ENCODE assay signal across 12 cellular contexts in the genomic region with DNA sequence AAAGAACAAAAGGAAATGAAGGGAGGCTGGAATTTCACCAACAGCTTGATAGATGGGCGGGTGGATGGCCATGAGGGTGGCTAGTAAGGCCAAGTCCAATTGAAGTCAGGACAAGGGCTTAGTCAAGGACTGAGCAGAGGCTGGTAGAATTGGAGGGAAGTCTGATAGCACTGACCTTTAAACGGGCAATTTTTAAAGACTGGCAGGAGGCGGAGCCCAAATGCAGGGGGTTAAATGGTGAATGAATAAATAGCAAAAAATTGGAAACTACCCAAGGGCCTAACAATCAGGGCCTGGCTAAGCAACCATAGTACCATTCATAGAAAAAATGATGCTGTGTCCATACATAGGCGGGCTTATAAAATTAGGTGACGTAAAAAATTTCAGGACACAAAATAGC. TPM values are rescaled to one million over a fixed set of nuclear protein-coding genes. Genes with fewer than 3 reads are reported as not detected.
DNase-seq lines count a peak whose midpoint lies in the region; ATAC-seq and TF ChIP-seq lines count a peak whose summit lies in the region.
"Had no signal": no experiment of that assay in that cellular context is flagged by ENCODE, and none has a peak within 500 bp of the region (broad histone marks: within the 10 kb centered on the region; RNA-seq: fewer than 3 reads in every experiment).

No MANE protein-coding gene starts in this region.

- peaks cover 28% of the 10 kb centered on the region for H3K4me1 ChIP-seq in OCI-LY1 (ENCODE audit: insufficient read depth, low read length, severe bottlenecking)
- H3K4me1 ChIP-seq: parathyroid adenoma had no signal

- H3K4me2 ChIP-seq in OCI-LY1 (ENCODE audit: low read length): peak overlapping the region; percentile 43; the same call in 1 of the 2 replicates

- POLR2A ChIA-PET in activated CD4-positive, alpha-beta T cell treated with anti-CD3 and anti-CD28 coated beads for 36 hours (lab: Charles Lee): interaction anchor here (0.7 to 0.8 kb wide), 2 partner anchors 33 to 41 kb away, joined by 3 to 4 read pairs; no protein-coding TSS in a partner anchor

- H3K36me3 ChIP-seq in OCI-LY1 (ENCODE audit: insufficient read depth, low read length): no peaks in the 10 kb centered on the region

- no peak for DNase-seq in activated CD4-positive, alpha-beta T cell treated with anti-CD3 and anti-CD28 coated beads for 36 hours
- DNase-seq in activated CD4-positive, alpha-beta T cell treated with anti-CD3 and anti-CD28 coated beads, Interleukin-2, amount 50 U/mL, for 48 hours: no peak
- no peak for DNase-seq in stimulated activated effector memory CD8-positive, alpha-beta T cell treated with anti-CD3 and anti-CD28 coated beads, Interleukin-12 subunit alpha, Interleukin-12 subunit beta, amount 100 ng/mL, for 72 hours (ENCODE audit: low spot score in 2 of 2)
- DNase-seq in stimulated activated CD4-positive, alpha-beta T cell treated with anti-CD3 and anti-CD28 coated beads, Interleukin-4, amount 100 ng/mL, for 24 hours: no peak
- no peak for DNase-seq in MV-4-11 (lab: John Stamatoyannopoulos, UW)
- DNase-seq: heart left ventricle had no signal

- no peaks in the 10 kb centered on the region for H3K27me3 Mint-ChIP-seq in activated CD4-positive, alpha-beta T cell treated with anti-CD3 and anti-CD28 coated beads for 36 hours

- H3K4me3 Mint-ChIP-seq in activated CD4-positive, alpha-beta T cell treated with anti-CD3 and anti-CD28 coated beads for 36 hours: peak overlapping the region; percentile 69
- peak overlapping the region; percentile 76 for H3K4me3 Mint-ChIP-seq in stimulated activated effector memory CD8-positive, alpha-beta T cell treated with anti-CD3 and anti-CD28 coated beads, Interleukin-12 subunit alpha, Interleukin-12 subunit beta, amount 100 ng/mL, for 72 hours

- no peaks in the 10 kb centered on the region for H3K9me3 ChIP-seq in OCI-LY1 (ENCODE audit: low read length)
- H3K9me3 ChIP-seq: thoracic aorta had no signal

- no peaks in the 10 kb centered on the region for H3K9me2 ChIP-seq in OCI-LY1 (ENCODE audit: low read depth, low read length)

- CTCF ChIA-PET in activated CD4-positive, alpha-beta T cell treated with anti-CD3 and anti-CD28 coated beads for 36 hours (lab: Charles Lee): interaction anchor here (1.0 to 1.7 kb wide), 3 partner anchors 10 to 44 kb away, joined by 3 to 8 read pairs (median 7); no protein-coding TSS in a partner anchor

- no peak for ATAC-seq in activated CD4-positive, alpha-beta T cell treated with anti-CD3 and anti-CD28 coated beads for 36 hours
- no peak for ATAC-seq in stimulated activated effector memory CD8-positive, alpha-beta T cell treated with anti-CD3 and anti-CD28 coated beads, Interleukin-12 subunit alpha, Interleukin-12 subunit beta, amount 100 ng/mL, for 72 hours
- ATAC-seq in GM19467 (IDR thresholded peaks at IDR 0.05; ENCODE audit: unreplicated experiment): no peak
- ATAC-seq: heart left ventricle, Right ventricle myocardium inferior had no signal

- H3K4me3 ChIP-seq in OCI-LY1 (ENCODE audit: low read depth, low read length, poor library complexity, severe bottlenecking): no peak overlapping the region
- H3K4me3 ChIP-seq: heart left ventricle, thoracic aorta had no signal

- no peaks in the 10 kb centered on the region for H4K20me1 ChIP-seq in OCI-LY1 (ENCODE audit: insufficient read depth, low read length)

- no peak for TF ChIP-seq CTCF in OCI-LY1 (IDR thresholded peaks at IDR 0.05; ENCODE audit: low read length)

- H3K4me1 Mint-ChIP-seq in activated CD4-positive, alpha-beta T cell treated with anti-CD3 and anti-CD28 coated beads for 36 hours: peaks cover 68% of the 10 kb centered on the region
- H3K4me1 Mint-ChIP-seq in stimulated activated effector memory CD8-positive, alpha-beta T cell treated with anti-CD3 and anti-CD28 coated beads, Interleukin-12 subunit alpha, Interleukin-12 subunit beta, amount 100 ng/mL, for 72 hours: peaks cover 58% of the 10 kb centered on the region

- no peak overlapping the region for H3K9ac ChIP-seq in OCI-LY1 (ENCODE audit: low read length)
- H3K9ac ChIP-seq: parathyroid adenoma had no signal

- H3K9me3 Mint-ChIP-seq in activated CD4-positive, alpha-beta T cell treated with anti-CD3 and anti-CD28 coated beads for 36 hours (ENCODE audit: low read depth): no peaks in the 10 kb centered on the region
- H3K9me3 Mint-ChIP-seq in stimulated activated effector memory CD8-positive, alpha-beta T cell treated with anti-CD3 and anti-CD28 coated beads, Interleukin-12 subunit alpha, Interleukin-12 subunit beta, amount 100 ng/mL, for 72 hours: no peaks in the 10 kb centered on the region

- H3K27ac Mint-ChIP-seq in activated CD4-positive, alpha-beta T cell treated with anti-CD3 and anti-CD28 coated beads for 36 hours: peak overlapping the region; percentile 98
- H3K27ac Mint-ChIP-seq in stimulated activated effector memory CD8-positive, alpha-beta T cell treated with anti-CD3 and anti-CD28 coated beads, Interleukin-12 subunit alpha, Interleukin-12 subunit beta, amount 100 ng/mL, for 72 hours: peak overlapping the region; percentile 91

- H3K27ac ChIP-seq in OCI-LY1 (ENCODE audit: low read depth, low read length, poor library complexity, severe bottlenecking) (peak overlapping the region; percentile 28), cingulate gyrus (ENCODE audit: low read depth, low read length) (peak overlapping the region; percentile 1)
- H3K27ac ChIP-seq: heart left ventricle, parathyroid adenoma, thoracic aorta had no signal

- H3K27me3 ChIP-seq in OCI-LY1 (ENCODE audit: insufficient read depth, low read length): no peaks in the 10 kb centered on the region
- H3K27me3 ChIP-seq: heart left ventricle had no signal

- no peaks in the 10 kb centered on the region for H3K79me2 ChIP-seq in OCI-LY1 (ENCODE audit: insufficient read depth, low read length)
- H3K79me2 ChIP-seq: parathyroid adenoma had no signal

- no peak overlapping the region for H2AFZ ChIP-seq in OCI-LY1 (ENCODE audit: low read length)
- H2AFZ ChIP-seq: parathyroid adenoma had no signal

- intact Hi-C loops in activated CD4-positive, alpha-beta T cell treated with anti-CD3 and anti-CD28 coated beads for 36 hours (cut with DNase I, micrococcal nuclease): loop anchor here in 1 of 2 experiments (5.0 kb wide), 1 partner anchor 35 kb away; no protein-coding TSS in a partner anchor

- no peaks in the 10 kb centered on the region for H3F3A ChIP-seq in OCI-LY1 (ENCODE audit: insufficient read depth, low read length)

- peaks cover 9% of the 10 kb centered on the region for H3K36me3 Mint-ChIP-seq in activated CD4-positive, alpha-beta T cell treated with anti-CD3 and anti-CD28 coated beads for 36 hours (ENCODE audit: low read depth)
- H3K36me3 Mint-ChIP-seq in stimulated activated effector memory CD8-positive, alpha-beta T cell treated with anti-CD3 and anti-CD28 coated beads, Interleukin-12 subunit alpha, Interleukin-12 subunit beta, amount 100 ng/mL, for 72 hours: peaks cover 34% of the 10 kb centered on the region

RNA-seq across cellular contexts. Expression of a gene that starts 43.0 kb away (rescaled TPM):
- total RNA-seq in activated CD4-positive, alpha-beta T cell treated with anti-CD3 and anti-CD28 coated beads for 36 hours: 10 to 100 TPM; 52.3 to 53.1 TPM
